Comparison of ENCODE assay signal across 8 cellular contexts in the genomic region with DNA sequence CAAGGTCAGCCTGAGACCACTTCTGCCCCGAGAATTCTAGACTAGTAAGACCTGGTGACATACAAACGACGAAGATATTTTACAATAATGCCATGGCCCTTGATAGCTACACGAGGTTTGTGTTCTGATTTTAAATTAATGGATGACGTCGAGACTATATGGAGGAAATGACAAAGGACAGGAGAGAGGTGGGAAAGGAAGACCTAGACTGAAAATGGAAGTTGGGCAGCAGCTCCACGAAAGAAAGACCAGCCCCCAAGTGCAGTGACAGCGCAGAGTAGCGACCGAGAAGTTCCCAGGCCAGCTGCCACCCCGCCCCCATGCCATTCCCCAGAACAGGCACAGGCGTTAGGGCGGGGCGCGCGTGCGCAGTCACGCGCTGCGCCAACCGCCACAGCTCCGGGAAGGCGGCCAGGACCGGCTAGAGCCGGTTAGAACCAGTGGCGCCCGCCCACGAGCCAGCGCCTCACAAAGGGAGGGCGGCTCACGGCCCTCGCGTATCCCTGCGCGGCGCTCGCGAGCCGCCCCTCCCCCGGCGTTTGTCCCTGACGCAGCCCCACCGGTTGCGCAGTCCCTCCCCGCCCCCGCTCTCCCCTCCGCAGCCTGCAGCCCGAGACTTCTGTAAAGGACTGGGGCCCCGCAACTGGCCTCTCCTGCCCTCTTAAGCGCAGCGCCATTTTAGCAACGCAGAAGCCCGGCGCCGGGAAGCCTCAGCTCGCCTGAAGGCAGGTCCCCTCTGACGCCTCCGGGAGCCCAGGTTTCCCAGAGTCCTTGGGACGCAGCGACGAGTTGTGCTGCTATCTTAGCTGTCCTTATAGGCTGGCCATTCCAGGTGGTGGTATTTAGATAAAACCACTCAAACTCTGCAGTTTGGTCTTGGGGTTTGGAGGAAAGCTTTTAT. TPM values are rescaled to one million over a fixed set of nuclear protein-coding genes. Genes with fewer than 3 reads are reported as not detected.
DNase-seq lines count a peak whose midpoint lies in the region; ATAC-seq and TF ChIP-seq lines count a peak whose summit lies in the region.

No MANE protein-coding gene starts in this region.

- peak overlapping the region; percentile 100 for H3K27ac ChIP-seq in cardiac muscle cell
- H3K27ac ChIP-seq in transverse colon, result peak overlapping the region; percentile 98 to 100 (median 99)

- DNase-seq in GM12864 (ENCODE audit: low read depth) (peak; percentile 95), NCI-H1417 (lab: John Stamatoyannopoulos, UW) (peak; percentile 99 to 100 (median 100)), SKM-1 treated with dmso at 0.1 percent for 144 hours (lab: John Stamatoyannopoulos, UW; ENCODE audit: unreplicated experiment) (peak; percentile 100), cardiac muscle cell (ENCODE audit: low read depth in 1 of 2, low spot score in 1 of 2) (peak; percentile 98 to 100), posterior cingulate gyrus (peak; percentile 94 to 99 (median 97)), transverse colon (peak; percentile 99)
- DNase-seq in activated naive CD8-positive, alpha-beta T cell treated with anti-CD3 and anti-CD28 coated beads, Interleukin-2, amount 50 U/mL, for 16 hours (ENCODE audit: low read depth, low spot score), result peak; percentile 94

- intact Hi-C loops in posterior cingulate gyrus (cut with DNase I), result loop anchor here (1.0 to 2.0 kb wide), 2 partner anchors 19 to 75 kb away; partner anchors contain the start of gene NEAT1
- intact Hi-C loops in transverse colon (cut with DNase I; ENCODE audit: low total_unique reads), result loop anchor here (5.0 kb wide), 1 partner anchor 75 kb away; the partner anchor contains the start of gene NEAT1

- TF ChIP-seq POLR2A in transverse colon (IDR thresholded peaks at IDR 0.05), result peak; percentile 93

- ATAC-seq in HG02763 (IDR thresholded peaks at IDR 0.05; ENCODE audit: unreplicated experiment), result peak; percentile 64

- H3K4me1 ChIP-seq in cardiac muscle cell (ENCODE audit: low read depth) (peaks cover 38% of the 10 kb centered on the region), transverse colon (peaks cover 46 to 48% (median 47%) of the 10 kb centered on the region in 4 donors)

- in situ Hi-C loops in transverse colon (cut with MboI; ENCODE audit: low pct_ligation_motif_present in 1 of 4, low pct_unique_long_range_greater_than_20kb in 1 of 4, low sequenced_read_pairs in 3 of 4), result no loop called here

- H3K36me3 ChIP-seq in cardiac muscle cell (peaks cover 24% of the 10 kb centered on the region), transverse colon (peaks cover 0 to 21% (median 7%) of the 10 kb centered on the region in 4 donors)

- peak; percentile 100 for TF ChIP-seq EP300 in transverse colon (IDR thresholded peaks at IDR 0.05; ENCODE audit: low read depth)

- H3K9me3 ChIP-seq in cardiac muscle cell (ENCODE audit: low read depth) (no peaks in the 10 kb centered on the region), transverse colon (no peaks in the 10 kb centered on the region)

- H3K27me3 ChIP-seq in cardiac muscle cell (no peaks in the 10 kb centered on the region), transverse colon (no peaks in the 10 kb centered on the region)

- H3K4me3 ChIP-seq in GM12864 (ENCODE audit: low read depth, low read length), result peak overlapping the region; percentile 83
- H3K4me3 ChIP-seq in cardiac muscle cell, result peak overlapping the region; percentile 99
- peak overlapping the region; percentile 62 to 93 (median 80) for H3K4me3 ChIP-seq in transverse colon

- 0 to 1% methylated on average over 2 to 38 of the region's 61 CpGs for WGBS in transverse colon (ENCODE audit: low coverage in 1 of 2), 2 donors

- TF ChIP-seq CTCF in GM12864 (IDR thresholded peaks at IDR 0.05; ENCODE audit: low read depth, low read length, missing control alignments) (no peak), cardiac muscle cell (IDR thresholded peaks at IDR 0.05; ENCODE audit: low read depth, low read length) (peak; percentile 9), transverse colon (IDR thresholded peaks at IDR 0.05) (peak in 1 of 5 experiments; percentile 13)

RNA-seq across cellular contexts. Expression of gene MALAT1, which starts 1.5 kb away (rescaled TPM):
- total RNA-seq in cardiac muscle cell (3,311 and 7,439 TPM in 2 replicates), transverse colon (over 10,000 TPM; 17,948 to 48,028 (median 23,406) TPM)
- polyA plus RNA-seq in cardiac muscle cell, result 16,838 and 18,899 TPM in 2 replicates

RNA-seq across cellular contexts. Expression of gene SCYL1, which starts 27.5 kb away (rescaled TPM):
- total RNA-seq in cardiac muscle cell (157 and 168 TPM in 2 replicates), transverse colon (10 to 100 TPM; 41.0 to 78.4 (median 69.2) TPM)
- 139 and 146 TPM in 2 replicates for polyA plus RNA-seq in cardiac muscle cell

Comparison
In these comparisons a context has a peak if more than half of its experiments do, and no peak if none do; other contexts are left out.
1. Peak in every context shown above with its lines: DNase-seq, ATAC-seq, H3K4me3 ChIP-seq and H3K27ac ChIP-seq.